In the genomic region with DNA sequence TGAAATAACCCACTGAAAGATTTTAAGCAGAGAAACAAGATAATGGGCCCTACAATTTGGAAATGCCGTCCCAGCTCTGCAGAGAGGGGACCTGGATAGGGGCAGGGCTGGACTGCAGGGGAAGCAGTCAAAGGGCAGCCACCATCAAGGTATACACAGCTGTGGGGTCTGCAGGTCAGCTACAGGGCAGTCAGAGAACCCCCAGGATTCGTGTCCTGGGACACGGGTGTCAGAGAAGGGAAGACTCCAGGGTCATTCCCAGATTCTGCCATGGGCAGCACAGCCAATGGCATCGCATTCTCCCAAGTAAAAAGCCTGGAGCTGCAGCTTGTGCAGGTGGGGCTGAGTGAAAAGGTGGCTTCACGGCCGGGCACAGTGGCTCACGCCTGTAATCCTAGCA, we compare ENCODE assay signal across 17 cellular contexts. TPM values are rescaled to one million over a fixed set of nuclear protein-coding genes. Genes with fewer than 3 reads are reported as not detected.
A peak's percentile ranks its signal among the peaks of the same experiment; 100 is the strongest.
DNase-seq lines count a peak whose midpoint lies in the region; TF ChIP-seq lines count a peak whose summit lies in the region.
"Had no signal": no experiment of that assay in that cellular context is flagged by ENCODE, and none has a peak within 500 bp of the region (broad histone marks: within the 10 kb centered on the region; RNA-seq: fewer than 3 reads in every experiment).

No MANE protein-coding gene starts in this region.

- intact Hi-C loops in activated CD4-positive, alpha-beta T cell treated with anti-CD3 and anti-CD28 coated beads, Interleukin-2, amount 10 ng/mL, durations not matched to agents 24 days and 14 days (cut with micrococcal nuclease), result no loop called here

- H3K27ac ChIP-seq in RWPE1 (peak overlapping the region; percentile 7; the same call in 1 of the 2 replicates), osteoblast (ENCODE audit: low read depth, low read length) (no peak overlapping the region), substantia nigra (ENCODE audit: low read depth, low read length, poor library complexity, severe bottlenecking) (no peak overlapping the region)
- H3K27ac ChIP-seq: A549 had no signal

- H3K9me3 Mint-ChIP-seq in activated CD4-positive, alpha-beta T cell treated with anti-CD3 and anti-CD28 coated beads, Interleukin-2, amount 10 ng/mL, durations not matched to agents 24 days and 14 days, result no peaks in the 10 kb centered on the region
- H3K9me3 Mint-ChIP-seq: CD4-positive, alpha-beta memory T cell had no signal

- H3K79me2 ChIP-seq in osteoblast (ENCODE audit: insufficient read depth, low read length), result no peaks in the 10 kb centered on the region

- CTCF ChIA-PET in RWPE1 (lab: Yijun Ruan, JAX), result no interaction called here

- H3K4me1 Mint-ChIP-seq in activated CD4-positive, alpha-beta T cell treated with anti-CD3 and anti-CD28 coated beads, Interleukin-2, amount 10 ng/mL, durations not matched to agents 24 days and 14 days, result peaks cover 5% of the 10 kb centered on the region

- DNase-seq in activated CD4-positive, alpha-beta T cell treated with anti-CD3 and anti-CD28 coated beads, Interleukin-2, amount 10 ng/mL, durations not matched to agents 24 days and 14 days, result no peak
- no peak for DNase-seq in activated CD4-positive, alpha-beta T cell treated with anti-CD3 and anti-CD28 coated beads for 1 hour
- DNase-seq in RWPE1 (ENCODE audit: low spot score) (no peak), osteoblast (ENCODE audit: insufficient read length, low spot score, missing footprints) (peak; percentile 62), substantia nigra (lab: John Stamatoyannopoulos, UW) (no peak), HuH-7.5 (ENCODE audit: low spot score) (no peak)
- DNase-seq: 8988T, ACHN, C1 segment of cervical spinal cord, Calu3, COR-L47, DMS153, DND-41, GOT3, HCEC 1CT had no signal

- no peak overlapping the region for H3K4me3 Mint-ChIP-seq in activated CD4-positive, alpha-beta T cell treated with anti-CD3 and anti-CD28 coated beads, Interleukin-2, amount 10 ng/mL, durations not matched to agents 24 days and 14 days
- H3K4me3 Mint-ChIP-seq: CD4-positive, alpha-beta memory T cell had no signal

- no peaks in the 10 kb centered on the region for H3K27me3 ChIP-seq in osteoblast (ENCODE audit: insufficient read depth, low read length)

- H3K27me3 Mint-ChIP-seq in activated CD4-positive, alpha-beta T cell treated with anti-CD3 and anti-CD28 coated beads, Interleukin-2, amount 10 ng/mL, durations not matched to agents 24 days and 14 days, result no peaks in the 10 kb centered on the region
- H3K27me3 Mint-ChIP-seq: CD4-positive, alpha-beta memory T cell had no signal

- no peaks in the 10 kb centered on the region for H4K20me1 ChIP-seq in osteoblast (ENCODE audit: insufficient read depth, low read length)

- peak overlapping the region; percentile 51 for H3K27ac Mint-ChIP-seq in activated CD4-positive, alpha-beta T cell treated with anti-CD3 and anti-CD28 coated beads, Interleukin-2, amount 10 ng/mL, durations not matched to agents 24 days and 14 days

- H3K4me2 ChIP-seq in osteoblast (ENCODE audit: insufficient read depth, low read length), result no peak overlapping the region
- H3K4me2 ChIP-seq: A549 had no signal

- H3K36me3 Mint-ChIP-seq in activated CD4-positive, alpha-beta T cell treated with anti-CD3 and anti-CD28 coated beads, Interleukin-2, amount 10 ng/mL, durations not matched to agents 24 days and 14 days (ENCODE audit: low read depth), result peaks cover 36% of the 10 kb centered on the region

- no peak overlapping the region for H2AFZ ChIP-seq in osteoblast (ENCODE audit: low read length)

- peaks cover 8% of the 10 kb centered on the region for H3K4me1 ChIP-seq in osteoblast (ENCODE audit: insufficient read depth, low read length)
- H3K4me1 ChIP-seq: A549 had no signal

- POLR2A ChIA-PET in RWPE1 (lab: Yijun Ruan, JAX; ENCODE audit: low non-redundant PET), result no interaction called here

- no peak for TF ChIP-seq CTCF in RWPE1 (conservative IDR thresholded peaks at IDR 0.05; ENCODE audit: low read depth)
- TF ChIP-seq CTCF in osteoblast (IDR thresholded peaks at IDR 0.05; ENCODE audit: extremely low read depth, low read depth, low read length), result no peak

- no peak overlapping the region for H3K4me3 ChIP-seq in osteoblast (ENCODE audit: insufficient read depth, low read length)
- H3K4me3 ChIP-seq: A549 had no signal

- H3K36me3 ChIP-seq in osteoblast (ENCODE audit: insufficient read depth, low read length), result no peaks in the 10 kb centered on the region

- H3K9me3 ChIP-seq in osteoblast (ENCODE audit: low read depth, low read length), result no peaks in the 10 kb centered on the region
- H3K9me3 ChIP-seq: A549 had no signal

RNA-seq across cellular contexts. Expression of a gene that starts 33.3 kb away (rescaled TPM):
- 0.14 TPM in 2 replicates for total RNA-seq in activated CD4-positive, alpha-beta T cell treated with anti-CD3 and anti-CD28 coated beads, Interleukin-2, amount 10 ng/mL, durations not matched to agents 24 days and 14 days
- total RNA-seq in osteoblast, result 0.72 and 0.88 TPM in 2 replicates

RNA-seq across cellular contexts. Expression of a gene that starts 42.7 kb away (rescaled TPM):
- total RNA-seq in activated CD4-positive, alpha-beta T cell treated with anti-CD3 and anti-CD28 coated beads, Interleukin-2, amount 10 ng/mL, durations not matched to agents 24 days and 14 days, result 11.4 and 14.6 TPM in 2 replicates
- under 0.01 and 0.29 TPM in 2 replicates for total RNA-seq in osteoblast

RNA-seq across cellular contexts. Expression of a gene that starts 47.1 kb away (rescaled TPM):
- 19.2 and 20.5 TPM in 2 replicates for total RNA-seq in activated CD4-positive, alpha-beta T cell treated with anti-CD3 and anti-CD28 coated beads, Interleukin-2, amount 10 ng/mL, durations not matched to agents 24 days and 14 days
- total RNA-seq in osteoblast, result 0.36 and 0.88 TPM in 2 replicates

RNA-seq across cellular contexts. Expression of a gene that starts 55.4 kb away (rescaled TPM):
- 370 and 391 TPM in 2 replicates for total RNA-seq in activated CD4-positive, alpha-beta T cell treated with anti-CD3 and anti-CD28 coated beads, Interleukin-2, amount 10 ng/mL, durations not matched to agents 24 days and 14 days
- 160 and 202 TPM in 2 replicates for total RNA-seq in osteoblast

RNA-seq across cellular contexts. Expression of a gene that starts 56.0 kb away (rescaled TPM):
- total RNA-seq in activated CD4-positive, alpha-beta T cell treated with anti-CD3 and anti-CD28 coated beads, Interleukin-2, amount 10 ng/mL, durations not matched to agents 24 days and 14 days, result 3.3 and 4.4 TPM in 2 replicates
- 2.7 and 4.3 TPM in 2 replicates for total RNA-seq in osteoblast

Comparison
In these comparisons a context has a peak if more than half of its experiments do, and no peak if none do; other contexts are left out.
1. RNA of a gene that starts 47.1 kb away (total RNA-seq): 19.2 to 20.5 TPM in activated CD4-positive, alpha-beta T cell treated with anti-CD3 and anti-CD28 coated beads, Interleukin-2, amount 10 ng/mL, durations not matched to agents 24 days and 14 days; 0.36 to 0.88 TPM in osteoblast; every median in the first group is over 10 times any median in the second.